In genomic region chr5:132237141-132237540, GRCh38 we compare ENCODE assay signal across 1 cellular context.
TF ChIP-seq lines count a peak whose summit lies in the region.

No MANE protein-coding gene starts in this region.

TF ChIP-seq in IMR-90, 13 proteins besides CTCF, POLR2A, EP300 and RAD21 (continued from another document):
- TF ChIP-seq CHD1 (IDR thresholded peaks at IDR 0.05; ENCODE audit: low read depth, low read length) (no peak), SMC3 (IDR thresholded peaks at IDR 0.05; ENCODE audit: low read depth, low read length) (no peak), RCOR1 (IDR thresholded peaks at IDR 0.05; ENCODE audit: insufficient replicate concordance, low read length) (no peak), MXI1 (IDR thresholded peaks at IDR 0.05; ENCODE audit: borderline replicate concordance, low read depth, low read length) (no peak), BHLHE40 (IDR thresholded peaks at IDR 0.05; ENCODE audit: low read depth, low read length) (no peak), NFE2L2 (IDR thresholded peaks at IDR 0.05; ENCODE audit: low read depth, low read length) (no peak)
TF ChIP-seq in IMR-90: peak in this region for 0.
